8 cellular contexts compared by ENCODE assay signal in genomic region chr6:36120979-36121706, GRCh38. TPM values are rescaled to one million over a fixed set of nuclear protein-coding genes. Genes with fewer than 3 reads are reported as not detected.
DNase-seq lines count a peak whose midpoint lies in the region; ATAC-seq and TF ChIP-seq lines count a peak whose summit lies in the region.

No MANE protein-coding gene starts in this region.

- peaks cover 24% of the 10 kb centered on the region for H3K36me3 Mint-ChIP-seq in activated T-helper 1 cell treated with anti-CD3 and anti-CD28 coated beads, Interleukin-12 subunit alpha, Interleukin-12 subunit beta, Interleukin-2, Interleukin-4 antibody, amounts not matched to agents 30 ng/mL and 10 ng/mL and 1 ng/mL, durations not matched to agents 14 hours and 24 hours and 36 hours (ENCODE audit: low read depth)

- H3K4me1 ChIP-seq in right cardiac atrium (ENCODE audit: control insufficient read depth, insufficient read depth, low read length), result peaks cover 12% of the 10 kb centered on the region

- no peaks in the 10 kb centered on the region for H3K36me3 ChIP-seq in GM06990 (ENCODE audit: control insufficient read depth, insufficient read depth, low read length)

- H3K4me3 ChIP-seq in GM06990 (replicated peaks; ENCODE audit: low read depth, low read length) (no peak overlapping the region; the same call in 1 of the 2 replicates), right cardiac atrium (ENCODE audit: low read length) (no peak overlapping the region)

- no peak overlapping the region for H3K27ac ChIP-seq in right cardiac atrium (ENCODE audit: low read length)

- peak; percentile 50 for DNase-seq in GM06990 (ENCODE audit: extremely low read depth, insufficient read length)
- peak; percentile 73 for DNase-seq in NOMO-1 treated with DMSO at 0.1 percent for 48 hours (lab: John Stamatoyannopoulos, UW; ENCODE audit: unreplicated experiment)
- peak; percentile 52 for DNase-seq in activated T-helper 1 cell treated with anti-CD3 and anti-CD28 coated beads, Interleukin-12 subunit alpha, Interleukin-12 subunit beta, Interleukin-2, Interleukin-4 antibody, amounts not matched to agents 30 ng/mL and 10 ng/mL and 1 ng/mL, durations not matched to agents 14 hours and 24 hours and 36 hours (ENCODE audit: low spot score)
- peak; percentile 68 to 81 (median 77) for DNase-seq in right cardiac atrium
- peak; percentile 33 for DNase-seq in stimulated activated CD8-positive, alpha-beta memory T cell treated with anti-CD3 and anti-CD28 coated beads, Interleukin-12 subunit alpha, Interleukin-12 subunit beta, amount 100 ng/mL, for 4 hours (ENCODE audit: low read depth)
- no peak for DNase-seq in pons (ENCODE audit: low spot score)

- no peaks in the 10 kb centered on the region for H3K9me3 ChIP-seq in right cardiac atrium (ENCODE audit: control insufficient read depth, low read length)

- no peaks in the 10 kb centered on the region for H3K27me3 Mint-ChIP-seq in activated T-helper 1 cell treated with anti-CD3 and anti-CD28 coated beads, Interleukin-12 subunit alpha, Interleukin-12 subunit beta, Interleukin-2, Interleukin-4 antibody, amounts not matched to agents 30 ng/mL and 10 ng/mL and 1 ng/mL, durations not matched to agents 14 hours and 24 hours and 36 hours (ENCODE audit: insufficient read depth)

- peak overlapping the region; percentile 80 for H3K4me3 Mint-ChIP-seq in activated T-helper 1 cell treated with anti-CD3 and anti-CD28 coated beads, Interleukin-12 subunit alpha, Interleukin-12 subunit beta, Interleukin-2, Interleukin-4 antibody, amounts not matched to agents 30 ng/mL and 10 ng/mL and 1 ng/mL, durations not matched to agents 14 hours and 24 hours and 36 hours

- TF ChIP-seq CTCF in GM06990 (IDR thresholded peaks at IDR 0.05; ENCODE audit: insufficient read depth, low read length, poor library complexity, severe bottlenecking), result no peak

- peaks cover 94% of the 10 kb centered on the region for H3K4me1 Mint-ChIP-seq in activated T-helper 1 cell treated with anti-CD3 and anti-CD28 coated beads, Interleukin-12 subunit alpha, Interleukin-12 subunit beta, Interleukin-2, Interleukin-4 antibody, amounts not matched to agents 30 ng/mL and 10 ng/mL and 1 ng/mL, durations not matched to agents 14 hours and 24 hours and 36 hours (ENCODE audit: low read depth)

- peak overlapping the region; percentile 98 for H3K27ac Mint-ChIP-seq in activated T-helper 1 cell treated with anti-CD3 and anti-CD28 coated beads, Interleukin-12 subunit alpha, Interleukin-12 subunit beta, Interleukin-2, Interleukin-4 antibody, amounts not matched to agents 30 ng/mL and 10 ng/mL and 1 ng/mL, durations not matched to agents 14 hours and 24 hours and 36 hours

- H3K27me3 ChIP-seq in GM06990 (replicated peaks; ENCODE audit: control insufficient read depth, insufficient read depth, low read length), result no peaks in the 10 kb centered on the region
- no peaks in the 10 kb centered on the region for H3K27me3 ChIP-seq in right cardiac atrium (ENCODE audit: control insufficient read depth, insufficient read depth)

- intact Hi-C loops in activated T-helper 1 cell treated with anti-CD3 and anti-CD28 coated beads, Interleukin-12 subunit alpha, Interleukin-12 subunit beta, Interleukin-2, Interleukin-4 antibody, amounts not matched to agents 30 ng/mL and 10 ng/mL and 1 ng/mL, durations not matched to agents 14 hours and 24 hours and 36 hours (cut with micrococcal nuclease), result loop anchor here (1.0 to 10.0 kb wide), 7 partner anchors 26 to 474 kb away; partner anchors contain the start of genes KCTD20, MAPK14, PXT1 and SRSF3
- intact Hi-C loops in right cardiac atrium (cut with DNase I), result loop anchor here in 3 of 4 donors (5.0 to 10.0 kb wide), 4 partner anchors 64 to 244 kb away; partner anchors contain the start of gene BRPF3 (in 1 of the 3)

- peak; percentile 49 to 72 for ATAC-seq in right cardiac atrium
- no peak for ATAC-seq in HG02763 (IDR thresholded peaks at IDR 0.05; ENCODE audit: unreplicated experiment)
- no peak for ATAC-seq in HG02571 (IDR thresholded peaks at IDR 0.05; ENCODE audit: unreplicated experiment)

- no peaks in the 10 kb centered on the region for H3K9me3 Mint-ChIP-seq in activated T-helper 1 cell treated with anti-CD3 and anti-CD28 coated beads, Interleukin-12 subunit alpha, Interleukin-12 subunit beta, Interleukin-2, Interleukin-4 antibody, amounts not matched to agents 30 ng/mL and 10 ng/mL and 1 ng/mL, durations not matched to agents 14 hours and 24 hours and 36 hours

- 25% methylated on average over 12 of the region's 12 CpGs for WGBS in right cardiac atrium

RNA-seq across cellular contexts. Expression of gene MAPK13, which starts 9.2 kb away (rescaled TPM):
- total RNA-seq in activated T-helper 1 cell treated with anti-CD3 and anti-CD28 coated beads, Interleukin-12 subunit alpha, Interleukin-12 subunit beta, Interleukin-2, Interleukin-4 antibody, amounts not matched to agents 30 ng/mL and 10 ng/mL and 1 ng/mL, durations not matched to agents 14 hours and 24 hours and 36 hours, result 54.6 and 55.7 TPM in 2 replicates
- 1 to 10 TPM; 1.7 to 4.0 (median 2.4) TPM for total RNA-seq in right cardiac atrium
- polyA plus RNA-seq in right cardiac atrium, result 1.4 TPM

Comparison
In these comparisons a context has a peak if more than half of its experiments do, and no peak if none do; other contexts are left out.
1. ATAC-seq: peak in right cardiac atrium (2 of 2); none in HG02763 (single experiment) and HG02571 (single experiment).
2. RNA of gene MAPK13, which starts 9.2 kb away (total RNA-seq): 54.6 to 55.7 TPM in activated T-helper 1 cell treated with anti-CD3 and anti-CD28 coated beads, Interleukin-12 subunit alpha, Interleukin-12 subunit beta, Interleukin-2, Interleukin-4 antibody, amounts not matched to agents 30 ng/mL and 10 ng/mL and 1 ng/mL, durations not matched to agents 14 hours and 24 hours and 36 hours; 1.7 to 4.0 TPM in right cardiac atrium; every median in the first group is over 10 times any median in the second.